In genomic region chr17:45143767-45144198, GRCh38 we compare ENCODE assay signal across 8 cellular contexts. TPM values are rescaled to one million over a fixed set of nuclear protein-coding genes. Genes with fewer than 3 reads are reported as not detected.
DNase-seq lines count a peak whose midpoint lies in the region; ATAC-seq, FAIRE-seq and TF ChIP-seq lines count a peak whose summit lies in the region.
"Had no signal": no experiment of that assay in that cellular context is flagged by ENCODE, and none has a peak within 500 bp of the region (broad histone marks: within the 10 kb centered on the region; RNA-seq: fewer than 3 reads in every experiment).

No MANE protein-coding gene starts in this region.

- peak; percentile 80 for DNase-seq in IMR-90
- peak in 3 of 4 experiments; percentile 51 to 56 (median 53) for DNase-seq in K562 (ENCODE audit: extremely low read depth in 1 of 4, low spot score in 3 of 4)
- DNase-seq in sigmoid colon: peak; percentile 98
- DNase-seq in SW 1271 (lab: John Stamatoyannopoulos, UW): no peak
- no peak for DNase-seq in NCI-H748 treated with DMSO at 0.1 percent for 48 hours (lab: John Stamatoyannopoulos, UW)

- POLR2A ChIA-PET in IMR-90 (lab: Charles Lee; ENCODE audit: unreplicated experiment): no interaction called here
- POLR2A ChIA-PET in K562 (lab: Yijun Ruan, JAX): interaction anchor here (0.7 to 10.1 kb wide), 5 partner anchors 8 to 217 kb away, joined by 3 to 497 read pairs (median 4); partner anchors contain the start of genes ACBD4 and HEXIM2

- H3K9me1 ChIP-seq in IMR-90 (ENCODE audit: insufficient read depth, low read length) (peaks cover 14% of the 10 kb centered on the region), K562 (ENCODE audit: control insufficient read depth, insufficient read depth, low read length) (no peaks in the 10 kb centered on the region)

- peak overlapping the region; percentile 67 for H3K4me2 ChIP-seq in IMR-90 (ENCODE audit: low read depth, low read length)
- H3K4me2 ChIP-seq in K562 (ENCODE audit: insufficient read depth, low read length): peak overlapping the region; percentile 62

- peak overlapping the region; percentile 74 for H3K56ac ChIP-seq in IMR-90 (ENCODE audit: extremely low read depth, insufficient read depth, low read length)

- 0 out of 2 replicates have a peak overlapping the region, but pooled peaks have one; percentile 13 for H2BK20ac ChIP-seq in IMR-90 (ENCODE audit: low read depth, low read length)

- peak overlapping the region; percentile 90 for H4K5ac ChIP-seq in IMR-90 (ENCODE audit: low read depth, low read length)

- peak overlapping the region; percentile 85 for H2AK5ac ChIP-seq in IMR-90 (ENCODE audit: low read depth, low read length)

- intact Hi-C loops in IMR-90 (cut with micrococcal nuclease): no loop called here
- intact Hi-C loops in K562 (cut with micrococcal nuclease): no loop called here
- intact Hi-C loops in sigmoid colon (cut with DNase I): loop anchor here (10.0 kb wide), 1 partner anchor 949 kb away; the partner anchor contains the start of gene ATXN7L3

- peak overlapping the region; percentile 41; the same call in 1 of the 3 replicates for H2BK15ac ChIP-seq in IMR-90 (ENCODE audit: low read depth, low read length)

- H3K36me3 ChIP-seq in IMR-90 (ENCODE audit: control insufficient read depth, insufficient read depth, low read length) (no peaks in the 10 kb centered on the region), K562 (ENCODE audit: control insufficient read depth, insufficient read depth, low read length) (no peaks in the 10 kb centered on the region), sigmoid colon (peaks cover 0 to 4% (median 0%) of the 10 kb centered on the region in 4 donors)

- peak overlapping the region; percentile 79 for H2BK120ac ChIP-seq in IMR-90 (ENCODE audit: low read depth, low read length)

- peak overlapping the region; percentile 97 for H3K4ac ChIP-seq in IMR-90 (ENCODE audit: low read depth, low read length)

- no peaks in the 10 kb centered on the region for H3K9me3 ChIP-seq in IMR-90 (ENCODE audit: control insufficient read depth, insufficient read depth, low read length)
- H3K9me3 ChIP-seq in K562 (replicated peaks; ENCODE audit: control insufficient read depth, insufficient read depth, low read depth, low read length): no peaks in the 10 kb centered on the region
- no peaks in the 10 kb centered on the region for H3K9me3 ChIP-seq in sigmoid colon

- TF ChIP-seq EP300 in K562 (IDR thresholded peaks at IDR 0.05; ENCODE audit: low read length) (no peak), sigmoid colon (IDR thresholded peaks at IDR 0.05) (peak in 1 of 4 donors; percentile 25)

- H4K8ac ChIP-seq in IMR-90 (ENCODE audit: low read depth in 2 of 2, low read length in 2 of 2): peak overlapping the region; percentile 86 to 93

- BruUV-seq in IMR-90 (replicated peaks; lab: Mats Ljungman, UMichigan): no TSS peak
- BruUV-seq in K562 (replicated peaks; lab: Mats Ljungman, UMichigan): no TSS peak

- FAIRE-seq in K562 (lab: Jason Lieb, UNC): no peak
- FAIRE-seq: TTC549 had no signal

- CTCF ChIA-PET in IMR-90 (lab: Yijun Ruan, JAX) (interaction anchor here (0.5 to 1.4 kb wide), 3 partner anchors 9 to 68 kb away, joined by 3 to 10 read pairs (median 3); partner anchors contain the start of gene ACBD4), K562 (lab: Yijun Ruan, JAX; ENCODE audit: low intra/inter-chr PET ratio) (interaction anchor here (0.7 kb wide), 1 partner anchor 9 kb away, joined by 3 read pairs; no protein-coding TSS in a partner anchor)

- WGBS in IMR-90 (ENCODE audit: extremely low coverage in 2 of 2, insufficient read length in 1 of 2), 2 experiments: no CpG with 5 or more reads among the region's 21 CpGs
- WGBS in K562 (ENCODE audit: insufficient coverage, low coverage, missing lambda C conversion rate): 55% methylated on average over 9 of the region's 21 CpGs
- WGBS in sigmoid colon, 2 donors: 19 to 60% methylated on average over 21 of the region's 21 CpGs

- H3K27ac ChIP-seq in IMR-90 (ENCODE audit: insufficient read depth, low read length) (peak overlapping the region; percentile 98), K562 (ENCODE audit: extremely low read depth, low read depth, low read length) (peak overlapping the region; percentile 72; the same call in 1 of the 3 replicates), sigmoid colon (peak overlapping the region; percentile 96 to 98 (median 97))

- H4K91ac ChIP-seq in IMR-90 (ENCODE audit: insufficient read depth, low read depth, low read length): peak overlapping the region; percentile 85

- H3K18ac ChIP-seq in IMR-90 (ENCODE audit: low read depth, low read length): peak overlapping the region; percentile 52; the same call in 1 of the 2 replicates

- dilution Hi-C loops in IMR-90 (cut with HindIII; ENCODE audit: low sequenced_read_pairs, unreplicated experiment): no loop called here

- H2AK9ac ChIP-seq in IMR-90 (replicated peaks; ENCODE audit: low read depth, low read length, poor library complexity): peak overlapping the region; percentile 98

- H3K27me3 ChIP-seq in IMR-90 (ENCODE audit: control insufficient read depth, insufficient read depth, low read length) (no peaks in the 10 kb centered on the region), K562 (ENCODE audit: control insufficient read depth in 2 of 2, insufficient read depth in 2 of 2, low read length in 2 of 2) (no peaks in the 10 kb centered on the region), sigmoid colon (no peaks in the 10 kb centered on the region)

- TF ChIP-seq CTCF in IMR-90 (conservative IDR thresholded peaks at IDR 0.05; ENCODE audit: low read depth, low read length) (no peak), K562 (IDR thresholded peaks at IDR 0.05 in 2 of 3, conservative IDR thresholded peaks at IDR 0.05 in 1 of 3; ENCODE audit: insufficient read depth in 2 of 3, low read depth in 1 of 3, low read length in 3 of 3) (no peak), sigmoid colon (IDR thresholded peaks at IDR 0.05) (no peak)

- peak overlapping the region; percentile 72; the same call in 1 of the 2 replicates for H3K23ac ChIP-seq in IMR-90 (ENCODE audit: low read depth, low read length)

- H3K79me2 ChIP-seq in K562 (ENCODE audit: control insufficient read depth, insufficient read depth, low read length): peaks cover 21% of the 10 kb centered on the region

- H2AFZ ChIP-seq in IMR-90 (replicated peaks; ENCODE audit: low read length, poor library complexity) (peak overlapping the region; percentile 95), K562 (ENCODE audit: low read depth, low read length) (peak overlapping the region; percentile 89)

- ATAC-seq in IMR-90 (ENCODE audit: low read depth) (peak; percentile 49), K562 (no peak), HG03378 (IDR thresholded peaks at IDR 0.05; ENCODE audit: unreplicated experiment) (no peak)

- H3K9ac ChIP-seq in IMR-90 (ENCODE audit: low read depth, low read length): peak overlapping the region; percentile 69
- H3K9ac ChIP-seq in K562 (ENCODE audit: insufficient read depth in 1 of 2, low read depth in 2 of 2, low read length in 2 of 2): peak overlapping the region; percentile 49 to 88; a peak in 3 of 4 replicates

- H4K20me1 ChIP-seq in IMR-90 (ENCODE audit: insufficient read depth, low read length): peaks cover 5% of the 10 kb centered on the region
- H4K20me1 ChIP-seq in K562 (replicated peaks; ENCODE audit: control insufficient read depth, insufficient read depth, low read length): no peaks in the 10 kb centered on the region

- peak overlapping the region; percentile 90 for H2BK5ac ChIP-seq in IMR-90 (ENCODE audit: low read depth, low read length, poor library complexity, severe bottlenecking)

- H3K4me1 ChIP-seq in IMR-90 (ENCODE audit: control insufficient read depth, insufficient read depth, low read length): peaks cover 14% of the 10 kb centered on the region
- H3K4me1 ChIP-seq in K562 (replicated peaks in 1 of 2; ENCODE audit: control insufficient read depth in 2 of 2, insufficient read depth in 2 of 2, low read length in 2 of 2): peaks cover 31 to 43% of the 10 kb centered on the region in 2 experiments
- H3K4me1 ChIP-seq in sigmoid colon: peaks cover 3 to 40% (median 33%) of the 10 kb centered on the region in 4 donors

- H3K4me3 ChIP-seq in IMR-90 (ENCODE audit: insufficient read depth, low read depth, low read length) (peak overlapping the region; percentile 22), K562 (peak overlapping the region; percentile 21; the same call in 1 of the 2 replicates), iPS-11a (ENCODE audit: low read depth, low read length) (peak overlapping the region; percentile 38), sigmoid colon (peak overlapping the region; percentile 35 to 58 (median 47))

- no peak for TF ChIP-seq RAD21 in IMR-90 (IDR thresholded peaks at IDR 0.05; ENCODE audit: low read length)
- TF ChIP-seq RAD21 in K562 (CRISPR knock-in tag; conservative IDR thresholded peaks at IDR 0.05 in 1 of 2, IDR thresholded peaks at IDR 0.05 in 1 of 2): no peak

- H3K79me1 ChIP-seq in IMR-90 (ENCODE audit: low read depth in 1 of 2, low read length in 2 of 2): peaks cover 0 to 24% of the 10 kb centered on the region in 2 experiments; a peak in 2 of 4 replicates

- TF ChIP-seq POLR2A in IMR-90 (IDR thresholded peaks at IDR 0.05; ENCODE audit: low read depth, low read length) (no peak), K562 (conservative IDR thresholded peaks at IDR 0.05) (no peak), sigmoid colon (IDR thresholded peaks at IDR 0.05) (no peak)

- peak overlapping the region; percentile 85 for H3K14ac ChIP-seq in IMR-90 (replicated peaks; ENCODE audit: low read depth, low read length)

- in situ Hi-C loops in IMR-90 (cut with MboI; ENCODE audit: low sequenced_read_pairs): no loop called here
- in situ Hi-C loops in K562 (cut with MboI): no loop called here

RNA-seq across cellular contexts. Expression of gene HEXIM1, which starts 4.5 kb away (rescaled TPM):
- total RNA-seq in IMR-90 (2012; rRNA removed) (5.9 and 8.6 TPM in 2 replicates), K562 (2014; rRNA removed) (18.5 and 18.8 TPM in 2 replicates), K562 (2014; rRNA removed; fragmentation: Illumina TruSeq; extraction: Trizol) (4.0 and 4.2 TPM in 2 replicates), K562 (2015; rRNA removed; fragmentation: Illumina TruSeq; extraction: Trizol) (6.6 and 7.3 TPM in 2 replicates), K562 (2021) (21.4 and 28.3 TPM in 2 replicates), sigmoid colon (10 to 100 TPM; 41.0 to 60.9 (median 49.4) TPM)
- polyA plus RNA-seq in IMR-90 (2012; rRNA removed) (14.5 TPM in 2 replicates), K562 (2011; rRNA removed) (7.9 and 9.1 TPM in 2 replicates), K562 (2014; fragmentation: Illumina TruSeq; extraction: Trizol) (20.9 and 27.2 TPM in 2 replicates), K562 (2014; fragmentation: Nextera tagmentation; extraction: Ambion mirVana) (1 to 10 TPM; 1.4 to 1.6 TPM), K562 (2014; rRNA removed) (24.4 and 26.2 TPM in 2 replicates), sigmoid colon (10 to 100 TPM; 21.6 to 38.8 (median 24.7) TPM)
- 13.5 and 13.8 TPM in 2 replicates for polyA plus RNA-seq in IMR-90 (2012; cell fraction: cytosol; rRNA removed)
- 8.5 and 12.5 TPM in 2 replicates for polyA plus RNA-seq in IMR-90 (2012; cell fraction: nucleus; rRNA removed; ENCODE audit: low replicate concordance)
- 13.2 and 13.4 TPM in 2 replicates for total RNA-seq in K562 (2011; cell fraction: chromatin; rRNA removed; ENCODE audit: low replicate concordance)
- 10.9 and 13.0 TPM in 2 replicates for total RNA-seq in K562 (2011; cell fraction: nucleolus; rRNA removed)
- total RNA-seq in K562 (2011; cell fraction: nucleoplasm; rRNA removed): 15.3 and 17.7 TPM in 2 replicates
- polyA plus RNA-seq in K562 (2011; cell fraction: cytosol; rRNA removed): 8.8 and 11.7 TPM in 2 replicates
- 7.8 and 10.5 TPM in 2 replicates for polyA plus RNA-seq in K562 (2011; cell fraction: nucleus; rRNA removed)
- polyA plus RNA-seq in K562 (2012): 18.0 and 23.2 TPM in 2 replicates
- 3.2 and 4.6 TPM in 2 replicates for polyA minus RNA-seq in K562 (2011; rRNA and poly(A)+ RNA removed)
- polyA minus RNA-seq in K562 (2011; cell fraction: cytosol; rRNA and poly(A)+ RNA removed): 5.6 and 6.3 TPM in 2 replicates
- 3.8 and 7.1 TPM in 2 replicates for polyA minus RNA-seq in K562 (2011; cell fraction: nucleus; rRNA and poly(A)+ RNA removed)

RNA-seq across cellular contexts. Expression of gene ACBD4, which starts 8.3 kb away (rescaled TPM):
- total RNA-seq in IMR-90 (2012; rRNA removed) (1.7 and 2.3 TPM in 2 replicates), K562 (2014; rRNA removed) (5.5 and 6.3 TPM in 2 replicates), K562 (2014; rRNA removed; fragmentation: Illumina TruSeq; extraction: Trizol) (1.6 and 2.1 TPM in 2 replicates), K562 (2015; rRNA removed; fragmentation: Illumina TruSeq; extraction: Trizol) (2.0 and 2.1 TPM in 2 replicates), K562 (2021) (4.7 and 5.7 TPM in 2 replicates), sigmoid colon (10 to 100 TPM; 20.0 to 24.9 (median 21.9) TPM)
- polyA plus RNA-seq in IMR-90 (2012; rRNA removed) (5.7 and 6.1 TPM in 2 replicates), K562 (2011; rRNA removed) (6.9 and 9.1 TPM in 2 replicates), K562 (2014; fragmentation: Illumina TruSeq; extraction: Trizol) (4.6 and 5.4 TPM in 2 replicates), K562 (2014; fragmentation: Nextera tagmentation; extraction: Ambion mirVana) (under 1 TPM; 0.14 to 0.15 TPM), K562 (2014; rRNA removed) (5.6 and 7.0 TPM in 2 replicates), sigmoid colon (10 to 100 TPM; 13.2 to 36.5 (median 20.1) TPM)
- polyA plus RNA-seq in IMR-90 (2012; cell fraction: cytosol; rRNA removed): 4.5 and 5.5 TPM in 2 replicates
- 29.9 and 39.6 TPM in 2 replicates for polyA plus RNA-seq in IMR-90 (2012; cell fraction: nucleus; rRNA removed; ENCODE audit: low replicate concordance)
- 14.7 and 39.0 TPM in 2 replicates for total RNA-seq in K562 (2011; cell fraction: chromatin; rRNA removed; ENCODE audit: low replicate concordance)
- 32.7 and 33.0 TPM in 2 replicates for total RNA-seq in K562 (2011; cell fraction: nucleolus; rRNA removed)
- 14.5 and 17.5 TPM in 2 replicates for total RNA-seq in K562 (2011; cell fraction: nucleoplasm; rRNA removed)
- polyA plus RNA-seq in K562 (2011; cell fraction: cytosol; rRNA removed): 4.9 and 7.5 TPM in 2 replicates
- polyA plus RNA-seq in K562 (2011; cell fraction: nucleus; rRNA removed): 24.3 and 48.8 TPM in 2 replicates
- polyA plus RNA-seq in K562 (2012): 6.1 and 12.0 TPM in 2 replicates
- 1.8 and 2.6 TPM in 2 replicates for polyA minus RNA-seq in K562 (2011; rRNA and poly(A)+ RNA removed)
- 3.7 and 4.4 TPM in 2 replicates for polyA minus RNA-seq in K562 (2011; cell fraction: cytosol; rRNA and poly(A)+ RNA removed)
- 17.5 and 22.5 TPM in 2 replicates for polyA minus RNA-seq in K562 (2011; cell fraction: nucleus; rRNA and poly(A)+ RNA removed)

RNA-seq across cellular contexts. Expression of gene PLCD3, which starts 11.5 kb away (rescaled TPM):
- 5.3 and 5.6 TPM in 2 replicates for total RNA-seq in IMR-90 (2012; rRNA removed)
- polyA plus RNA-seq in IMR-90 (2012; rRNA removed): 36.6 and 39.0 TPM in 2 replicates
- polyA plus RNA-seq in IMR-90 (2012; cell fraction: cytosol; rRNA removed): 14.8 and 45.8 TPM in 2 replicates
- 35.9 and 73.0 TPM in 2 replicates for polyA plus RNA-seq in IMR-90 (2012; cell fraction: nucleus; rRNA removed; ENCODE audit: low replicate concordance)
- total RNA-seq in K562 (2011; cell fraction: chromatin; rRNA removed; ENCODE audit: low replicate concordance): 4.5 and 16.3 TPM in 2 replicates
- total RNA-seq in K562 (2011; cell fraction: nucleolus; rRNA removed): 10.4 and 13.0 TPM in 2 replicates
- total RNA-seq in K562 (2011; cell fraction: nucleoplasm; rRNA removed): 4.2 and 4.8 TPM in 2 replicates
- total RNA-seq in K562 (2014; rRNA removed): 7.5 and 8.8 TPM in 2 replicates
- total RNA-seq in K562 (2014; rRNA removed; fragmentation: Illumina TruSeq; extraction: Trizol): 2.4 and 2.5 TPM in 2 replicates
- total RNA-seq in K562 (2015; rRNA removed; fragmentation: Illumina TruSeq; extraction: Trizol): 4.0 and 4.6 TPM in 2 replicates
- 22.6 and 22.9 TPM in 2 replicates for total RNA-seq in K562 (2021)
- 8.1 and 16.5 TPM in 2 replicates for polyA plus RNA-seq in K562 (2011; rRNA removed)
- polyA plus RNA-seq in K562 (2011; cell fraction: cytosol; rRNA removed): 15.2 and 44.8 TPM in 2 replicates
- polyA plus RNA-seq in K562 (2011; cell fraction: nucleus; rRNA removed): 10.0 and 23.0 TPM in 2 replicates
- 13.0 and 13.6 TPM in 2 replicates for polyA plus RNA-seq in K562 (2012)
- polyA plus RNA-seq in K562 (2014; fragmentation: Illumina TruSeq; extraction: Trizol): 10.5 and 14.7 TPM in 2 replicates
- polyA plus RNA-seq in K562 (2014; fragmentation: Nextera tagmentation; extraction: Ambion mirVana): under 1 TPM; 0.20 to 0.27 TPM
- polyA plus RNA-seq in K562 (2014; rRNA removed): 8.2 and 15.7 TPM in 2 replicates
- polyA minus RNA-seq in K562 (2011; rRNA and poly(A)+ RNA removed): 1.6 and 13.2 TPM in 2 replicates
- 17.4 and 18.3 TPM in 2 replicates for polyA minus RNA-seq in K562 (2011; cell fraction: cytosol; rRNA and poly(A)+ RNA removed)
- 3.4 and 8.9 TPM in 2 replicates for polyA minus RNA-seq in K562 (2011; cell fraction: nucleus; rRNA and poly(A)+ RNA removed)
- 10 to 100 TPM; 27.4 to 45.7 (median 33.9) TPM for total RNA-seq in sigmoid colon
- 100 to 1,000 TPM; 114 to 274 (median 137) TPM for polyA plus RNA-seq in sigmoid colon

RNA-seq across cellular contexts. Expression of gene HEXIM2, which starts 17.9 kb away (rescaled TPM):
- total RNA-seq in IMR-90 (2012; rRNA removed) (5.6 and 6.1 TPM in 2 replicates), K562 (2014; rRNA removed) (2.7 and 3.4 TPM in 2 replicates), K562 (2014; rRNA removed; fragmentation: Illumina TruSeq; extraction: Trizol) (0.29 and 0.69 TPM in 2 replicates), K562 (2015; rRNA removed; fragmentation: Illumina TruSeq; extraction: Trizol) (1.4 and 1.8 TPM in 2 replicates), K562 (2021) (2.0 and 2.1 TPM in 2 replicates), sigmoid colon (10 to 100 TPM in 2 of 4 donors, 1 to 10 TPM in 2; 7.5 to 14.7 (median 11.2) TPM)
- polyA plus RNA-seq in IMR-90 (2012; rRNA removed) (4.5 TPM in 2 replicates), K562 (2011; rRNA removed) (1.1 and 1.6 TPM in 2 replicates), K562 (2014; fragmentation: Illumina TruSeq; extraction: Trizol) (1.1 and 1.9 TPM in 2 replicates), K562 (2014; fragmentation: Nextera tagmentation; extraction: Ambion mirVana) (not detected), K562 (2014; rRNA removed) (0.86 and 1.8 TPM in 2 replicates), sigmoid colon (1 to 10 TPM; 1.8 to 7.8 (median 6.6) TPM)
- polyA plus RNA-seq in IMR-90 (2012; cell fraction: cytosol; rRNA removed): 5.2 and 10.6 TPM in 2 replicates
- polyA plus RNA-seq in IMR-90 (2012; cell fraction: nucleus; rRNA removed; ENCODE audit: low replicate concordance): 2.9 and 6.9 TPM in 2 replicates
- 1.4 TPM in 1 of 2 replicates, not detected in the other for total RNA-seq in K562 (2011; cell fraction: chromatin; rRNA removed; ENCODE audit: low replicate concordance)
- 0.83 and 1.2 TPM in 2 replicates for total RNA-seq in K562 (2011; cell fraction: nucleolus; rRNA removed)
- 0.69 and 1.2 TPM in 2 replicates for total RNA-seq in K562 (2011; cell fraction: nucleoplasm; rRNA removed)
- 1.7 and 2.5 TPM in 2 replicates for polyA plus RNA-seq in K562 (2011; cell fraction: cytosol; rRNA removed)
- polyA plus RNA-seq in K562 (2011; cell fraction: nucleus; rRNA removed): 0.98 and 1.1 TPM in 2 replicates
- 2.3 and 2.8 TPM in 2 replicates for polyA plus RNA-seq in K562 (2012)
- polyA minus RNA-seq in K562 (2011; rRNA and poly(A)+ RNA removed): 0.46 and 0.72 TPM in 2 replicates
- not detected in 2 replicates for polyA minus RNA-seq in K562 (2011; cell fraction: cytosol; rRNA and poly(A)+ RNA removed)
- polyA minus RNA-seq in K562 (2011; cell fraction: nucleus; rRNA and poly(A)+ RNA removed): 0.54 and 1.3 TPM in 2 replicates

Comparison
In these comparisons a context has a peak if more than half of its experiments do, and no peak if none do; other contexts are left out.
1. DNase-seq: peak in IMR-90 (single experiment), K562 (3 of 4) and sigmoid colon (single experiment); none in SW 1271 (0 of 2) and NCI-H748 treated with DMSO at 0.1 percent for 48 hours (single experiment).
2. Peak in every context shown above with its lines, with median percentiles within 50 percentile points of each other: H3K27ac ChIP-seq and H3K4me3 ChIP-seq.